In the genomic region with DNA sequence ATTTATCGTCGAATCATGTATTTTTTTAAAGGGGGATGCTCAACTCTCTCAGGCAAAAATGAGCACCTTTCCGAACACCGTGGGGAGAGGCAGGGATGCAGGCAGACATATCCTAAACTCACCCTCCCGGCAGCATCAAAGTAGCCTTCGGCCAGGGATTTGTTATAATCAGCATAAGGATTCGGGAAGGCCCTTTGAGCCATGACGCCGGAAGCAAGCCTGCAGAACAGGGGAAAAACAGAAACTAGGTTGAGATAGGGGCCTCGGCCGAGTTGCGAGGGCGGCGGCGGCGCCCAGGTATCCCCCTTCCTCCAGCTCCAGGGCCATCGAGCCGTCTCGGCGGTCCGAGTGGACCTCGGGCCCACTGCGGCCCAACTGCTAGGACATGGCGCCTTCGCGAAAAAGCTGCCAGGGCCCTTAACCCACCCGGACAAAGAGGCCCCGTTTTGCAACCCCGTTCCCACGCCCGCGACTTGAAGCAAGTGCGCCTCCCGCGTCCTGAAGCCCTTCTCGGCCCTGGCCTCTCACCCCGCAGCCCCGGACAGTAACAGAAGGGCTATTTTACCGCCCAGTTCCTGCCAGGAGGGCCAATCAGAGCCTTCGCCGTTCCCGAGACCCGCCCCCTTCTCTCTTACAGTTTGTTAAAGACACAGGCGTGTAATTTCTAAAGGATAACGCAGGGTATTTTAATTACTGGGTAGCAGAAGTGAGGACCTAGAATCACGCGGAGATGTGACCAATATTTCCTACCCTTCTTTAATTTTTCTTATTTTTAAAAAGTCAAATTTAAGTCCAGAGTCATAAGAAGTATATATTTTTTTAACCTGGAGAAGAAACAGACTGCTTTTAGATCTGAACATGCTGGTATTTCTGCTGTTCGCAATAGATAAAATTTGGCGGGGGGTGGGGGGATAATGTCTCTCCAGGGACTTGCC, we compare ENCODE assay signal across 8 cellular contexts. TPM values are rescaled to one million over a fixed set of nuclear protein-coding genes. Genes with fewer than 3 reads are reported as not detected.
DNase-seq lines count a peak whose midpoint lies in the region; ATAC-seq and TF ChIP-seq lines count a peak whose summit lies in the region.

A gene with protein sequence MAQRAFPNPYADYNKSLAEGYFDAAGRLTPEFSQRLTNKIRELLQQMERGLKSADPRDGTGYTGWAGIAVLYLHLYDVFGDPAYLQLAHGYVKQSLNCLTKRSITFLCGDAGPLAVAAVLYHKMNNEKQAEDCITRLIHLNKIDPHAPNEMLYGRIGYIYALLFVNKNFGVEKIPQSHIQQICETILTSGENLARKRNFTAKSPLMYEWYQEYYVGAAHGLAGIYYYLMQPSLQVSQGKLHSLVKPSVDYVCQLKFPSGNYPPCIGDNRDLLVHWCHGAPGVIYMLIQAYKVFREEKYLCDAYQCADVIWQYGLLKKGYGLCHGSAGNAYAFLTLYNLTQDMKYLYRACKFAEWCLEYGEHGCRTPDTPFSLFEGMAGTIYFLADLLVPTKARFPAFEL (minus strand): TSS at position 566 of the 935 bp plus-strand sequence. CDS start 363 bp downstream, at position 203.

- H3K4me1 ChIP-seq in esophagus squamous epithelium = peaks cover 5 to 37% (median 13%) of the 10 kb centered on the region in 3 donors

- 1% methylated on average over 30 to 43 of the region's 49 CpGs for WGBS in esophagus squamous epithelium, 2 donors

- intact Hi-C loops in esophagus squamous epithelium (cut with DNase I) = no loop called here

- peak within 1 kb of the TSS; percentile 76 to 88 (median 87) for H3K27ac ChIP-seq in esophagus squamous epithelium

- DNase-seq in DMS53 treated with DMSO at 0.1 percent for 48 hours (lab: John Stamatoyannopoulos, UW; ENCODE audit: unreplicated experiment) = peak; percentile 69
- DNase-seq in KG1 (lab: John Stamatoyannopoulos, UW) = peak; percentile 80
- DNase-seq in RKO (ENCODE audit: low spot score) = peak; percentile 94
- peak; percentile 64 for DNase-seq in activated T-helper 1 cell treated with Interleukin-2 at 50 U/mL for 16 hours (ENCODE audit: low read depth)
- peak; percentile 53 for DNase-seq in esophagus squamous epithelium (lab: John Stamatoyannopoulos, UW)
- peak; percentile 93 for DNase-seq in myocyte (ENCODE audit: low read depth)
- DNase-seq in stimulated activated CD8-positive, alpha-beta memory T cell treated with anti-CD3 and anti-CD28 coated beads, Interleukin-7, amount 100 ng/mL, for 48 hours (ENCODE audit: extremely low read depth in 1 of 2, low read depth in 1 of 2) = peak; percentile 64 to 82

- H3K9me3 ChIP-seq in esophagus squamous epithelium = no peaks in the 10 kb centered on the region

- H3K27me3 ChIP-seq in esophagus squamous epithelium = no peaks in the 10 kb centered on the region

- H3K4me3 ChIP-seq in esophagus squamous epithelium = peak within 1 kb of the TSS; percentile 77 to 92 (median 85)

- TF ChIP-seq CTCF in esophagus squamous epithelium (IDR thresholded peaks at IDR 0.05) = no peak

- H3K36me3 ChIP-seq in esophagus squamous epithelium = peaks cover 0 to 16% (median 0%) of the 10 kb centered on the region in 3 donors

- TF ChIP-seq POLR2A in esophagus squamous epithelium (IDR thresholded peaks at IDR 0.05) = peak in 3 of 4 donors; percentile 26 to 63 (median 45)

- ATAC-seq in GM21723 (IDR thresholded peaks at IDR 0.05; ENCODE audit: unreplicated experiment) = peak; percentile 100

RNA-seq across cellular contexts. Expression of the gene that starts here (rescaled TPM):
- total RNA-seq in esophagus squamous epithelium (10 to 100 TPM; 15.4 to 28.9 (median 24.5) TPM), myocyte (40.8 and 53.9 TPM in 2 replicates)
- polyA plus RNA-seq in myocyte (2012) = 28.7 TPM

Comparison
In these comparisons a context has a peak if more than half of its experiments do, and no peak if none do; other contexts are left out.
1. Peak in every context shown above with its lines: DNase-seq, ATAC-seq, H3K4me3 ChIP-seq and H3K27ac ChIP-seq.